In the genomic region with DNA sequence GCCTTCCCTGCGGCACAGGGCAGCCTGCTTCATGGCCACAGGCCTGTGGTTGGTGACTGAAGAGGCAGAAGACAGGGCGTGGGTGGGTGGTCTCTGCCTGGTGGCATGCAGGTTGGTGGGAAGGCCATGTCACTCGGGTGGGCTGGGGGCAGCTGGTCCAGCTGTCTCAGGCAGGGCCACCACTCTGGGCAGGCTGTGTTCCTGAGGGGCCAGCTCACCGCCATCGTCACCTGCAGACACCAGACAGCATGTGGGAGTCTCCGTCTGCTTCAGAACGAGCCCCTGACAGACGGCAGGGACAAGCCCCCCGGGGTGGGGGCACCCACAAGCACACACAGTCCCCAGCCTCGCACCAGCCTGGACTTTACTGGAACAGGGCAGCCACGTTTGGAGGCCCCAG, we compare ENCODE assay signal across 19 cellular contexts.
DNase-seq lines count a peak whose midpoint lies in the region; ATAC-seq and TF ChIP-seq lines count a peak whose summit lies in the region.
"Had no signal": no experiment of that assay in that cellular context is flagged by ENCODE, and none has a peak within 500 bp of the region (broad histone marks: within the 10 kb centered on the region; RNA-seq: fewer than 3 reads in every experiment).

No MANE protein-coding gene starts in this region.

- H3K4me1 ChIP-seq in neuronal stem cell (ENCODE audit: control insufficient read depth in 2 of 2, insufficient read depth in 1 of 2, low read depth in 1 of 2, low read length in 2 of 2) (peaks cover 0 to 9% of the 10 kb centered on the region in 2 donors), upper lobe of right lung (no peaks in the 10 kb centered on the region)
- H3K4me1 ChIP-seq: BLaER1, Caco-2 had no signal

- H3K4ac ChIP-seq in neuronal stem cell (ENCODE audit: low read length), result no peak overlapping the region

- no peak overlapping the region for H4K91ac ChIP-seq in neuronal stem cell (ENCODE audit: low read depth, low read length, poor library complexity)

- no peak for ATAC-seq in upper lobe of right lung
- ATAC-seq in GM19397 (IDR thresholded peaks at IDR 0.05; ENCODE audit: unreplicated experiment), result no peak
- ATAC-seq: CD8-positive, alpha-beta T cell had no signal

- H3K9me3 Mint-ChIP-seq in chondrocyte (ENCODE audit: low read depth), result no peaks in the 10 kb centered on the region
- H3K9me3 Mint-ChIP-seq: CD4-positive, CD25-positive, alpha-beta regulatory T cell; CD8-positive, alpha-beta T cell had no signal

- no peaks in the 10 kb centered on the region for H3K36me3 Mint-ChIP-seq in chondrocyte (ENCODE audit: low read depth)
- H3K36me3 Mint-ChIP-seq: CD4-positive, CD25-positive, alpha-beta regulatory T cell; CD8-positive, alpha-beta T cell had no signal

- peak overlapping the region; percentile 64 for H2AK5ac ChIP-seq in neuronal stem cell (ENCODE audit: low read depth, low read length)

- H2BK5ac ChIP-seq in neuronal stem cell (ENCODE audit: low read length), result peak overlapping the region; percentile 26

- H3K9ac ChIP-seq in neuronal stem cell (ENCODE audit: low read depth, low read length, poor library complexity), result no peak overlapping the region
- H3K9ac ChIP-seq: BLaER1, GM23248 had no signal

- H3K36me3 ChIP-seq in neuronal stem cell (replicated peaks in 1 of 2; ENCODE audit: control insufficient read depth in 2 of 2, insufficient read depth in 2 of 2, low read length in 2 of 2), result peaks cover 0 to 3% of the 10 kb centered on the region in 2 donors
- no peaks in the 10 kb centered on the region for H3K36me3 ChIP-seq in upper lobe of right lung
- H3K36me3 ChIP-seq: BLaER1 had no signal

- no peak overlapping the region for H2BK120ac ChIP-seq in neuronal stem cell (ENCODE audit: low read depth, low read length)

- H3K4me3 Mint-ChIP-seq in chondrocyte (ENCODE audit: unreplicated experiment), result no peak overlapping the region
- H3K4me3 Mint-ChIP-seq: B cell; CD4-positive, CD25-positive, alpha-beta regulatory T cell; CD8-positive, alpha-beta T cell had no signal

- no peak overlapping the region for H4K8ac ChIP-seq in neuronal stem cell (ENCODE audit: low read depth, low read length)

- H3K18ac ChIP-seq in neuronal stem cell (ENCODE audit: low read length), result peak overlapping the region; percentile 73

- H3K9me3 ChIP-seq in neuronal stem cell (replicated peaks in 1 of 2; ENCODE audit: control insufficient read depth in 2 of 2, insufficient read depth in 1 of 2, low read depth in 1 of 2, low read length in 2 of 2) (peaks cover 0 to 8% of the 10 kb centered on the region in 2 donors), upper lobe of right lung (no peaks in the 10 kb centered on the region)
- H3K9me3 ChIP-seq: BLaER1, Caco-2 had no signal

- WGBS in neuronal stem cell (ENCODE audit: extremely low coverage in 2 of 2, insufficient read length in 2 of 2, insufficient replicate concordance in 1 of 2), 2 donors, result no CpG with 5 or more reads among the region's 11 CpGs

- no peak overlapping the region for H2AFZ ChIP-seq in neuronal stem cell (ENCODE audit: low read length)
- H2AFZ ChIP-seq: GM23248 had no signal

- H3K4me3 ChIP-seq in neuronal stem cell (ENCODE audit: low read length in 2 of 2) (no peak overlapping the region), upper lobe of right lung (no peak overlapping the region)
- H3K4me3 ChIP-seq: BLaER1, GM23248 had no signal

- peaks cover 0 to 1% (median 0%) of the 10 kb centered on the region in 3 experiments for H3K27me3 ChIP-seq in neuronal stem cell (ENCODE audit: control insufficient read depth in 3 of 3, insufficient read depth in 3 of 3, low read depth in 1 of 3, low read length in 3 of 3)
- no peaks in the 10 kb centered on the region for H3K27me3 ChIP-seq in upper lobe of right lung
- H3K27me3 ChIP-seq: BLaER1 had no signal

- peak; percentile 47 for DNase-seq in activated effector memory CD4-positive, alpha-beta T cell treated with anti-CD3 and anti-CD28 coated beads, Interleukin-2, amount 50 U/mL, for 16 hours
- no peak for DNase-seq in activated effector memory CD4-positive, alpha-beta T cell treated with Interleukin-2 at 50 U/mL for 16 hours
- DNase-seq in chondrocyte (ENCODE audit: low spot score) (peak; percentile 79), neuronal stem cell (ENCODE audit: low spot score) (no peak), upper lobe of right lung (peak; percentile 53), putamen (ENCODE audit: low spot score) (no peak)
- DNase-seq: Caco-2; CD4-positive, CD25-positive, alpha-beta regulatory T cell; CD8-positive, alpha-beta T cell; DMS153; DND-41; GM23248; H7; HCEC 1CT had no signal

- no peaks in the 10 kb centered on the region for H3K4me1 Mint-ChIP-seq in chondrocyte (ENCODE audit: low read depth)
- H3K4me1 Mint-ChIP-seq: B cell; CD4-positive, CD25-positive, alpha-beta regulatory T cell had no signal

- TF ChIP-seq CTCF in chondrocyte (IDR thresholded peaks at IDR 0.05), result no peak
- no peak for TF ChIP-seq CTCF in upper lobe of right lung (IDR thresholded peaks at IDR 0.05)

- H3K27ac Mint-ChIP-seq in chondrocyte (ENCODE audit: unreplicated experiment), result no peak overlapping the region
- H3K27ac Mint-ChIP-seq: B cell; CD4-positive, CD25-positive, alpha-beta regulatory T cell; CD8-positive, alpha-beta T cell had no signal

- H3K79me1 ChIP-seq in neuronal stem cell (ENCODE audit: low read depth, low read length), result no peaks in the 10 kb centered on the region

- H3K27me3 Mint-ChIP-seq in chondrocyte (ENCODE audit: low read depth), result peaks cover 14% of the 10 kb centered on the region
- H3K27me3 Mint-ChIP-seq: B cell; CD4-positive, CD25-positive, alpha-beta regulatory T cell had no signal

- H3K27ac ChIP-seq in neuronal stem cell (replicated peaks; ENCODE audit: low read length) (no peak overlapping the region), upper lobe of right lung (no peak overlapping the region)
- H3K27ac ChIP-seq: 22Rv1, BLaER1, C4-2B, GM23248 had no signal

- no peak overlapping the region for H3K23ac ChIP-seq in neuronal stem cell (ENCODE audit: low read depth, low read length, poor library complexity)

- no peak overlapping the region for H3K4me2 ChIP-seq in neuronal stem cell (ENCODE audit: insufficient read depth, low read length, poor library complexity, severe bottlenecking)
- H3K4me2 ChIP-seq: BLaER1 had no signal

- intact Hi-C loops in upper lobe of right lung (cut with DNase I), result no loop called here

- peak overlapping the region; percentile 14 for H2BK12ac ChIP-seq in neuronal stem cell (ENCODE audit: low read length)

- peak overlapping the region; percentile 74 for H2BK15ac ChIP-seq in neuronal stem cell (ENCODE audit: low read length)

- H3K14ac ChIP-seq in neuronal stem cell (ENCODE audit: low read length), result no peak overlapping the region

Comparison
In these comparisons a context has a peak if more than half of its experiments do, and no peak if none do; other contexts are left out.
1. DNase-seq: peak in activated effector memory CD4-positive, alpha-beta T cell treated with anti-CD3 and anti-CD28 coated beads, Interleukin-2, amount 50 U/mL, for 16 hours (single experiment), chondrocyte (single experiment) and upper lobe of right lung (single experiment); none in activated effector memory CD4-positive, alpha-beta T cell treated with Interleukin-2 at 50 U/mL for 16 hours (single experiment), neuronal stem cell (single experiment) and putamen (single experiment).